ENCODE assay signal across 9 cellular contexts in genomic region chr9:127943011-127943662, GRCh38. TPM values are rescaled to one million over a fixed set of nuclear protein-coding genes. Genes with fewer than 3 reads are reported as not detected.
DNase-seq lines count a peak whose midpoint lies in the region; ATAC-seq and TF ChIP-seq lines count a peak whose summit lies in the region.
"Had no signal": no experiment of that assay in that cellular context is flagged by ENCODE, and none has a peak within 500 bp of the region (broad histone marks: within the 10 kb centered on the region; RNA-seq: fewer than 3 reads in every experiment).

No MANE protein-coding gene starts in this region.

- BruUV-seq in Panc1 (replicated peaks; lab: Mats Ljungman, UMichigan) = no TSS peak

- H3K4me3 Mint-ChIP-seq in activated naive CD4-positive, alpha-beta T cell treated with anti-CD3 and anti-CD28 coated beads for 36 hours = no peak overlapping the region
- peak overlapping the region in 1 of 2 donors; percentile 19 for H3K4me3 Mint-ChIP-seq in effector memory CD8-positive, alpha-beta T cell

- H3K4me1 Mint-ChIP-seq in activated naive CD4-positive, alpha-beta T cell treated with anti-CD3 and anti-CD28 coated beads for 36 hours (ENCODE audit: low read depth) = peaks cover 38% of the 10 kb centered on the region
- peaks cover 12 to 19% of the 10 kb centered on the region in 2 donors for H3K4me1 Mint-ChIP-seq in effector memory CD8-positive, alpha-beta T cell (ENCODE audit: low read depth in 2 of 2)

- H3K27ac Mint-ChIP-seq in activated naive CD4-positive, alpha-beta T cell treated with anti-CD3 and anti-CD28 coated beads for 36 hours = peak overlapping the region; percentile 59
- H3K27ac Mint-ChIP-seq in effector memory CD8-positive, alpha-beta T cell = peak overlapping the region; percentile 1 to 15

- H3K9me3 Mint-ChIP-seq in activated naive CD4-positive, alpha-beta T cell treated with anti-CD3 and anti-CD28 coated beads for 36 hours = no peaks in the 10 kb centered on the region
- H3K9me3 Mint-ChIP-seq in effector memory CD8-positive, alpha-beta T cell = no peaks in the 10 kb centered on the region

- H3K36me3 ChIP-seq in Panc1 (ENCODE audit: control insufficient read depth, insufficient read depth, low read length) = peaks cover 7% of the 10 kb centered on the region

- CTCF ChIA-PET in activated naive CD4-positive, alpha-beta T cell treated with anti-CD3 and anti-CD28 coated beads for 36 hours (lab: Charles Lee) = interaction anchor here (0.6 to 9.4 kb wide), 29 partner anchors 9 to 208 kb away, joined by 3 to 212 read pairs (median 5); partner anchors contain the start of genes EEIG1, PIP5KL1 and TOR2A
- CTCF ChIA-PET in Panc1 (lab: Charles Lee) = interaction anchor here (0.7 to 1.3 kb wide), 2 partner anchors 92 to 175 kb away, joined by 3 to 8 read pairs; no protein-coding TSS in a partner anchor

- POLR2A ChIA-PET in Panc1 (lab: Charles Lee) = no interaction called here

- peaks cover 25% of the 10 kb centered on the region for H3K36me3 Mint-ChIP-seq in activated naive CD4-positive, alpha-beta T cell treated with anti-CD3 and anti-CD28 coated beads for 36 hours (ENCODE audit: low read depth)
- peaks cover 80% of the 10 kb centered on the region for H3K36me3 Mint-ChIP-seq in effector memory CD8-positive, alpha-beta T cell (ENCODE audit: insufficient read depth)

- no peak for ATAC-seq in Panc1
- no peak for ATAC-seq in effector memory CD8-positive, alpha-beta T cell (replicated peaks)

- no peaks in the 10 kb centered on the region for H3K27me3 ChIP-seq in Panc1 (ENCODE audit: control insufficient read depth, insufficient read depth, low read length)
- H3K27me3 ChIP-seq: pancreas had no signal

- H3K27me3 Mint-ChIP-seq in activated naive CD4-positive, alpha-beta T cell treated with anti-CD3 and anti-CD28 coated beads for 36 hours (ENCODE audit: low read depth) = no peaks in the 10 kb centered on the region
- no peaks in the 10 kb centered on the region for H3K27me3 Mint-ChIP-seq in effector memory CD8-positive, alpha-beta T cell

- DNase-seq in activated naive CD4-positive, alpha-beta T cell treated with anti-CD3 and anti-CD28 coated beads for 36 hours = peak; percentile 5
- no peak for DNase-seq in activated naive CD4-positive, alpha-beta T cell (lab: John Stamatoyannopoulos, UW)
- no peak for DNase-seq in Panc1 (ENCODE audit: low read depth, low spot score)
- no peak for DNase-seq in effector memory CD8-positive, alpha-beta T cell
- DNase-seq in activated CD4-positive, CD25-positive, alpha-beta regulatory T cell (lab: John Stamatoyannopoulos, UW) = no peak
- no peak for DNase-seq in stimulated activated CD4-positive, alpha-beta T cell treated with anti-CD3 and anti-CD28 coated beads, Interleukin-1b, Interleukin-23, amount 100 ng/mL, for 48 hours
- no peak for DNase-seq in activated CD4-positive, alpha-beta T cell treated with anti-CD3 and anti-CD28 coated beads for 1 hour

- intact Hi-C loops in activated naive CD4-positive, alpha-beta T cell treated with anti-CD3 and anti-CD28 coated beads for 36 hours (cut with micrococcal nuclease) = loop anchor here (1.0 to 5.0 kb wide), 5 partner anchors 12 to 174 kb away; no protein-coding TSS in a partner anchor
- intact Hi-C loops in Panc1 (cut with micrococcal nuclease; ENCODE audit: unreplicated experiment) = loop anchor here (5.0 kb wide), 2 partner anchors 34 to 94 kb away; no protein-coding TSS in a partner anchor

- peaks cover 77% of the 10 kb centered on the region for H3K4me1 ChIP-seq in Panc1 (ENCODE audit: control insufficient read depth, insufficient read depth, low read length)
- H3K4me1 ChIP-seq: pancreas had no signal

- in situ Hi-C loops in Panc1 (cut with HindIII; ENCODE audit: low pct_unique_long_range_greater_than_20kb, low sequenced_read_pairs) = loop anchor here (25.0 kb wide), 1 partner anchor 144 kb away; no protein-coding TSS in a partner anchor

- no peaks in the 10 kb centered on the region for H3K9me3 ChIP-seq in Panc1 (ENCODE audit: control insufficient read depth, insufficient read depth, low read depth, low read length)
- H3K9me3 ChIP-seq: pancreas had no signal

- H3K4me3 ChIP-seq in Panc1 (ENCODE audit: low read depth in 2 of 2, low read length in 2 of 2) = no peak overlapping the region
- H3K4me3 ChIP-seq: pancreas had no signal

- H3K27ac ChIP-seq in Panc1 (ENCODE audit: low read length) = peak overlapping the region; percentile 57
- peak overlapping the region; percentile 84 for H3K27ac ChIP-seq in temporal lobe (ENCODE audit: low read depth, low read length)
- H3K27ac ChIP-seq: pancreas had no signal

- TF ChIP-seq CTCF in Panc1 (IDR thresholded peaks at IDR 0.05) = no peak

RNA-seq across cellular contexts. Expression of gene DPM2, which starts 5.5 kb away (rescaled TPM):
- 10 to 100 TPM; 41.6 to 43.4 TPM for total RNA-seq in activated naive CD4-positive, alpha-beta T cell treated with anti-CD3 and anti-CD28 coated beads for 36 hours
- total RNA-seq in Panc1 (2021; ENCODE audit: unreplicated experiment) = 58.7 TPM
- 51.1 TPM for polyA plus RNA-seq in Panc1 (2012; ENCODE audit: insufficient read length)
- total RNA-seq in temporal lobe = 10.1 TPM

RNA-seq across cellular contexts. Expression of gene PIP5KL1, which starts 12.6 kb away (rescaled TPM):
- 1 to 10 TPM; 1.1 to 1.8 TPM for total RNA-seq in activated naive CD4-positive, alpha-beta T cell treated with anti-CD3 and anti-CD28 coated beads for 36 hours
- total RNA-seq in Panc1 (2021; ENCODE audit: unreplicated experiment) (7.8 TPM), temporal lobe (1.2 TPM)
- polyA plus RNA-seq in Panc1 (2012; ENCODE audit: insufficient read length) = 10.9 TPM

RNA-seq across cellular contexts. Expression of gene ST6GALNAC4, which starts 26.3 kb away (rescaled TPM):
- 10 to 100 TPM; 22.3 to 24.6 TPM for total RNA-seq in activated naive CD4-positive, alpha-beta T cell treated with anti-CD3 and anti-CD28 coated beads for 36 hours
- total RNA-seq in Panc1 (2021; ENCODE audit: unreplicated experiment) = 38.0 TPM
- polyA plus RNA-seq in Panc1 (2012; ENCODE audit: insufficient read length) = 69.5 TPM
- total RNA-seq in temporal lobe = 7.4 TPM

RNA-seq across cellular contexts. Expression of gene EEIG1, which starts 37.7 kb away (rescaled TPM):
- 10 to 100 TPM; 61.0 to 70.8 TPM for total RNA-seq in activated naive CD4-positive, alpha-beta T cell treated with anti-CD3 and anti-CD28 coated beads for 36 hours
- 361 TPM for total RNA-seq in Panc1 (2021; ENCODE audit: unreplicated experiment)
- 215 TPM for polyA plus RNA-seq in Panc1 (2012; ENCODE audit: insufficient read length)
- 5.2 TPM for total RNA-seq in temporal lobe

RNA-seq across cellular contexts. Expression of gene ST6GALNAC6, which starts 43.7 kb away (rescaled TPM):
- 10 to 100 TPM; 28.7 to 29.1 TPM for total RNA-seq in activated naive CD4-positive, alpha-beta T cell treated with anti-CD3 and anti-CD28 coated beads for 36 hours
- 50.2 TPM for total RNA-seq in Panc1 (2021; ENCODE audit: unreplicated experiment)
- 98.1 TPM for polyA plus RNA-seq in Panc1 (2012; ENCODE audit: insufficient read length)
- total RNA-seq in temporal lobe = 25.6 TPM
